Comparison of ENCODE assay signal across 32 cellular contexts in the genomic region with DNA sequence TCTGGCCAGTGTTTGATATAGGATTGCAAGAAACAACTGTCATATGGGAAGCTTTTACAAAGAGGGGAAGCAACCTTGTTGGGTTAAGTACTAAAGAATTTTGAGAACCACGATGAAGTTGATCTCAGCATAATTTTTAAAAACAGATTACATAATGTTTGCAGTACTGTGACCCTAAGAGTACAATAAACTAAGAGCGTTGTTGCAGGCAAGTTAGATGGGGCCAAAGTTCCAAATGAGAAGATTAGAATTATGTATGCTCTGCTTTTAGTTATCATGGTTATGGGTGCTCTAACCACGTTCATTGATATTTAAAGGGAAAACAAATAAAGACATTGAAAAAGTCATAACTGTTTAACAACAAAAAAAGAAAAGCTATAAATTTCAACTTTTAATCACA.
"Had no signal": no experiment of that assay in that cellular context is flagged by ENCODE, and none has a peak within 500 bp of the region (broad histone marks: within the 10 kb centered on the region; RNA-seq: fewer than 3 reads in every experiment).

No MANE protein-coding gene starts in this region.

- H3K36me3 Mint-ChIP-seq: activated CD8-positive, alpha-beta memory T cell treated with anti-CD3 and anti-CD28 coated beads, Interleukin-2, amount 10 ng/mL, durations not matched to agents 7 days and 5 days; activated naive CD4-positive, alpha-beta T cell treated with anti-CD3 and anti-CD28 coated beads, Interleukin-2, amount 10 ng/mL, durations not matched to agents 7 days and 5 days; activated naive CD8-positive, alpha-beta T cell; T-cell had no signal

- H3K27ac Mint-ChIP-seq: activated CD4-positive, alpha-beta memory T cell treated with anti-CD3 and anti-CD28 coated beads, Interleukin-2, amount 10 ng/mL, durations not matched to agents 7 days and 5 days; activated CD8-positive, alpha-beta memory T cell treated with anti-CD3 and anti-CD28 coated beads, Interleukin-2, amount 10 ng/mL, durations not matched to agents 7 days and 5 days; activated naive CD4-positive, alpha-beta T cell treated with anti-CD3 and anti-CD28 coated beads, Interleukin-2, amount 10 ng/mL, durations not matched to agents 7 days and 5 days; activated naive CD8-positive, alpha-beta T cell; T-cell; T-helper 17 cell had no signal

- H3K27me3 Mint-ChIP-seq: activated CD4-positive, alpha-beta memory T cell treated with anti-CD3 and anti-CD28 coated beads, Interleukin-2, amount 10 ng/mL, durations not matched to agents 7 days and 5 days; activated CD8-positive, alpha-beta memory T cell treated with anti-CD3 and anti-CD28 coated beads, Interleukin-2, amount 10 ng/mL, durations not matched to agents 7 days and 5 days; activated naive CD4-positive, alpha-beta T cell treated with anti-CD3 and anti-CD28 coated beads, Interleukin-2, amount 10 ng/mL, durations not matched to agents 7 days and 5 days; activated naive CD8-positive, alpha-beta T cell; central memory CD8-positive, alpha-beta T cell; T-cell; T-helper 17 cell had no signal

- H3K4me2 ChIP-seq: KMS-11, SK-N-SH had no signal

- H3K27ac ChIP-seq: brain microvascular endothelial cell, cardiac muscle cell, KMS-11, SJCRH30, VCaP had no signal

- H3K27me3 ChIP-seq: brain microvascular endothelial cell, cardiac muscle cell, SJCRH30 had no signal

- DNase-seq: activated CD4-positive, alpha-beta memory T cell treated with anti-CD3 and anti-CD28 coated beads, Interleukin-2, amount 10 ng/mL, durations not matched to agents 7 days and 5 days; activated CD4-positive, alpha-beta T cell treated with anti-CD3 and anti-CD28 coated beads for 1 hour; activated CD4-positive, alpha-beta T cell treated with anti-CD3 and anti-CD28 coated beads for 48 hours; activated CD4-positive, CD25-positive, alpha-beta regulatory T cell; activated CD8-positive, alpha-beta memory T cell treated with anti-CD3 and anti-CD28 coated beads for 24 hours; activated CD8-positive, alpha-beta memory T cell treated with anti-CD3 and anti-CD28 coated beads, Interleukin-2, amount 10 ng/mL, durations not matched to agents 7 days and 5 days; activated CD8-positive, alpha-beta memory T cell treated with anti-CD3 and anti-CD28 coated beads, Interleukin-2, amount 50 U/mL, for 48 hours; activated effector memory CD4-positive, alpha-beta T cell treated with Interleukin-2 at 50 U/mL for 16 hours; activated naive CD4-positive, alpha-beta T cell treated with anti-CD3 and anti-CD28 coated beads, Interleukin-2, amount 10 ng/mL, durations not matched to agents 7 days and 5 days; activated T-cell treated with anti-CD3 and anti-CD28 coated beads, Interleukin-2, amount 50 U/mL, for 48 hours; amniotic stem cell; aorta; brain microvascular endothelial cell; MM.1S; MV-4-11; NCI-H1092; NCI-H1436 treated with DMSO at 0.1 percent for 48 hours; NCI-H1694 treated with DMSO at 0.1 percent for 48 hours; NCI-H2029; NCI-H345; NCI-H524 treated with DMSO at 0.1 percent for 48 hours; SHP77; SJCRH30; SK-N-SH; T-cell; T-helper 17 cell had no signal

- H3K4me1 Mint-ChIP-seq: activated CD4-positive, alpha-beta memory T cell treated with anti-CD3 and anti-CD28 coated beads, Interleukin-2, amount 10 ng/mL, durations not matched to agents 7 days and 5 days; activated CD8-positive, alpha-beta memory T cell treated with anti-CD3 and anti-CD28 coated beads, Interleukin-2, amount 10 ng/mL, durations not matched to agents 7 days and 5 days; activated naive CD4-positive, alpha-beta T cell treated with anti-CD3 and anti-CD28 coated beads, Interleukin-2, amount 10 ng/mL, durations not matched to agents 7 days and 5 days; central memory CD8-positive, alpha-beta T cell; T-cell; T-helper 17 cell had no signal

- H3K9ac ChIP-seq: KMS-11, SK-N-SH had no signal

- H3K4me1 ChIP-seq: SJCRH30 had no signal

- H3K4me3 Mint-ChIP-seq: activated CD4-positive, alpha-beta memory T cell treated with anti-CD3 and anti-CD28 coated beads, Interleukin-2, amount 10 ng/mL, durations not matched to agents 7 days and 5 days; activated CD8-positive, alpha-beta memory T cell treated with anti-CD3 and anti-CD28 coated beads, Interleukin-2, amount 10 ng/mL, durations not matched to agents 7 days and 5 days; activated naive CD4-positive, alpha-beta T cell treated with anti-CD3 and anti-CD28 coated beads, Interleukin-2, amount 10 ng/mL, durations not matched to agents 7 days and 5 days; activated naive CD8-positive, alpha-beta T cell; central memory CD8-positive, alpha-beta T cell; T-cell; T-helper 17 cell had no signal

- H3K9me3 ChIP-seq: SJCRH30, SK-N-SH had no signal

- ATAC-seq: activated CD8-positive, alpha-beta memory T cell treated with anti-CD3 and anti-CD28 coated beads, Interleukin-2, amount 10 ng/mL, durations not matched to agents 7 days and 5 days; Panc1; T-cell; T-helper 17 cell had no signal
